ENCODE assay signal across 21 cellular contexts in the genomic region with DNA sequence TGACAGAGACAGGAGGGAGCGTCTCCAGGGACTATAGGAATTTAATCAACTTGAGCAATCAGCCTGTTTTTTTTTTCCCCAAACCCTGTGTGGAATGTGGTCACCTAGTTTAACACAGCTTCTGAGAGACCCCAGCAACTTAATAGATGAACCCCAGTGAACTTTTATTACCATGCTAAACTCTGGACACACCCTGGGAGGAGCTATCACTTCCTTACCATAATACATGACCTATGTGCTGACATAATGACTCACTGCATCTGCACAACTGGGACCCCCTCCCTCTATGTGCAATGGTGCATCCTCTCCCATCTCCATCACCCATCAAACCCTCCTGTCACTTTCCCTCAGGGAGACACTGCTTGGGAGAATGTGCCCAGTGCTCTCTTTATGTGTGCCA.
DNase-seq lines count a peak whose midpoint lies in the region; ATAC-seq and TF ChIP-seq lines count a peak whose summit lies in the region.
"Had no signal": no experiment of that assay in that cellular context is flagged by ENCODE, and none has a peak within 500 bp of the region (broad histone marks: within the 10 kb centered on the region; RNA-seq: fewer than 3 reads in every experiment).

No MANE protein-coding gene starts in this region.

- H3K36me3 ChIP-seq in left ventricle myocardium inferior = peaks cover 14% of the 10 kb centered on the region
- H3K36me3 ChIP-seq in ovary = no peaks in the 10 kb centered on the region
- H3K36me3 ChIP-seq: WERI-Rb-1 had no signal

- peaks cover 7% of the 10 kb centered on the region for H3K36me3 Mint-ChIP-seq in activated CD8-positive, alpha-beta T cell treated with anti-CD3 and anti-CD28 coated beads for 36 hours (ENCODE audit: low read depth)

- H3K9me3 Mint-ChIP-seq in activated CD8-positive, alpha-beta T cell treated with anti-CD3 and anti-CD28 coated beads for 36 hours = no peaks in the 10 kb centered on the region
- H3K9me3 Mint-ChIP-seq: activated CD4-positive, alpha-beta memory T cell treated with anti-CD3 and anti-CD28 coated beads, Interleukin-2, amount 10 ng/mL, durations not matched to agents 7 days and 5 days; CD14-positive monocyte; natural killer cell treated with Interleukin-12 subunit alpha and Interleukin-12 subunit beta and Interleukin-15 and Interleukin-18, amount 100 ng/mL, for 72 hours had no signal

- POLR2A ChIA-PET in activated CD8-positive, alpha-beta T cell treated with anti-CD3 and anti-CD28 coated beads for 36 hours (lab: Charles Lee) = no interaction called here

- no peaks in the 10 kb centered on the region for H3K27me3 Mint-ChIP-seq in activated CD8-positive, alpha-beta T cell treated with anti-CD3 and anti-CD28 coated beads for 36 hours
- H3K27me3 Mint-ChIP-seq: activated CD4-positive, alpha-beta memory T cell treated with anti-CD3 and anti-CD28 coated beads, Interleukin-2, amount 10 ng/mL, durations not matched to agents 7 days and 5 days; activated naive CD8-positive, alpha-beta T cell; natural killer cell treated with Interleukin-12 subunit alpha and Interleukin-12 subunit beta and Interleukin-15 and Interleukin-18, amount 100 ng/mL, for 72 hours had no signal

- H3K4me3 ChIP-seq in left ventricle myocardium inferior = no peak overlapping the region
- H3K4me3 ChIP-seq in ovary = no peak overlapping the region

- no peak for TF ChIP-seq POLR2A in ovary (IDR thresholded peaks at IDR 0.05)

- ATAC-seq in Right ventricle myocardium superior (ENCODE audit: poor library complexity) (peak; percentile 22), left colon (peak; percentile 86)
- ATAC-seq in activated CD8-positive, alpha-beta T cell treated with anti-CD3 and anti-CD28 coated beads for 36 hours = peak; percentile 76

- no peak overlapping the region for H3K27ac Mint-ChIP-seq in activated CD8-positive, alpha-beta T cell treated with anti-CD3 and anti-CD28 coated beads for 36 hours
- H3K27ac Mint-ChIP-seq: activated CD4-positive, alpha-beta memory T cell treated with anti-CD3 and anti-CD28 coated beads, Interleukin-2, amount 10 ng/mL, durations not matched to agents 7 days and 5 days; activated naive CD8-positive, alpha-beta T cell; endodermal cell had no signal

- CTCF ChIA-PET in activated CD8-positive, alpha-beta T cell treated with anti-CD3 and anti-CD28 coated beads for 36 hours (lab: Charles Lee) = interaction anchor here (1.5 kb wide), 1 partner anchor 22 kb away, joined by 3 read pairs; no protein-coding TSS in a partner anchor

- H3K4me3 Mint-ChIP-seq in activated CD8-positive, alpha-beta T cell treated with anti-CD3 and anti-CD28 coated beads for 36 hours = no peak overlapping the region
- H3K4me3 Mint-ChIP-seq: activated CD4-positive, alpha-beta memory T cell treated with anti-CD3 and anti-CD28 coated beads, Interleukin-2, amount 10 ng/mL, durations not matched to agents 7 days and 5 days; activated naive CD8-positive, alpha-beta T cell; endodermal cell; natural killer cell treated with Interleukin-12 subunit alpha and Interleukin-12 subunit beta and Interleukin-15 and Interleukin-18, amount 100 ng/mL, for 72 hours had no signal

- no peaks in the 10 kb centered on the region for H3K27me3 ChIP-seq in left ventricle myocardium inferior (ENCODE audit: low read depth)
- H3K27me3 ChIP-seq in ovary = no peaks in the 10 kb centered on the region

- 58 to 84% (median 64%) methylated on average over 1 of the region's 1 CpG for WGBS in ovary, 3 donors

- peaks cover 4% of the 10 kb centered on the region for H3K4me1 Mint-ChIP-seq in activated CD8-positive, alpha-beta T cell treated with anti-CD3 and anti-CD28 coated beads for 36 hours (ENCODE audit: low read depth)

- intact Hi-C loops in Right ventricle myocardium superior (cut with DNase I) (loop anchor here (10.0 kb wide), 1 partner anchor 182 kb away; the partner anchor contains the start of gene CCDC7), left ventricle myocardium inferior (cut with micrococcal nuclease) (no loop called here), left colon (cut with DNase I, micrococcal nuclease) (no loop called here), ovary (cut with DNase I) (loop anchor here in 1 of 4 donors (10.0 kb wide), 1 partner anchor 72 kb away; no protein-coding TSS in a partner anchor)
- intact Hi-C loops in activated CD8-positive, alpha-beta T cell treated with anti-CD3 and anti-CD28 coated beads for 36 hours (cut with micrococcal nuclease) = no loop called here

- no peak for TF ChIP-seq CTCF in left ventricle myocardium inferior (IDR thresholded peaks at IDR 0.05; ENCODE audit: borderline replicate concordance)
- TF ChIP-seq CTCF in activated CD8-positive, alpha-beta T cell treated with anti-CD3 and anti-CD28 coated beads for 36 hours (IDR thresholded peaks at IDR 0.05) = no peak
- no peak for TF ChIP-seq CTCF in ovary (IDR thresholded peaks at IDR 0.05)

- H3K27ac ChIP-seq in left ventricle myocardium inferior (replicated peaks) = no peak overlapping the region
- no peak overlapping the region for H3K27ac ChIP-seq in substantia nigra (ENCODE audit: low read depth, low read length, poor library complexity, severe bottlenecking)
- no peak overlapping the region for H3K27ac ChIP-seq in ovary
- H3K27ac ChIP-seq: WERI-Rb-1 had no signal

- H3K9me3 ChIP-seq in left ventricle myocardium inferior (replicated peaks) (no peaks in the 10 kb centered on the region), ovary (no peaks in the 10 kb centered on the region)

- no peak for TF ChIP-seq EP300 in ovary (IDR thresholded peaks at IDR 0.05)

- no peaks in the 10 kb centered on the region for H3K4me1 ChIP-seq in left ventricle myocardium inferior
- H3K4me1 ChIP-seq in ovary (ENCODE audit: insufficient read depth) = peaks cover 1% of the 10 kb centered on the region

- DNase-seq in Right ventricle myocardium superior = no peak
- DNase-seq in left ventricle myocardium inferior = no peak
- DNase-seq in activated CD8-positive, alpha-beta T cell treated with anti-CD3 and anti-CD28 coated beads for 36 hours = no peak
- no peak for DNase-seq in left colon
- no peak for DNase-seq in substantia nigra (lab: John Stamatoyannopoulos, UW)
- no peak for DNase-seq in ovary
- no peak for DNase-seq in stimulated activated CD4-positive, alpha-beta T cell treated with anti-CD3 and anti-CD28 coated beads, Interleukin-2, amount 100 ng/mL, for 24 hours
- no peak for DNase-seq in AG20443 (ENCODE audit: low spot score)
- DNase-seq: ACHN; activated CD4-positive, alpha-beta memory T cell treated with anti-CD3 and anti-CD28 coated beads, Interleukin-2, amount 10 ng/mL, durations not matched to agents 7 days and 5 days; DMS79; endodermal cell; NCI-H1417; NCI-H2171 treated with DMSO at 0.1 percent for 48 hours; NCI-H774; posterior cingulate gyrus; stimulated activated CD4-positive, alpha-beta T cell treated with anti-CD3 and anti-CD28 coated beads, Interleukin-4, amount 100 ng/mL, for 1 hour; WERI-Rb-1 had no signal

Comparison
In these comparisons a context has a peak if more than half of its experiments do, and no peak if none do; other contexts are left out.
1. ATAC-seq: peak in every context shown above with its lines; median percentile 86 in left colon; 76 in activated CD8-positive, alpha-beta T cell treated with anti-CD3 and anti-CD28 coated beads for 36 hours; 22 in Right ventricle myocardium superior.